Comparison of ENCODE assay signal across 17 cellular contexts in genomic region chr17:40058151-40058784, GRCh38. TPM values are rescaled to one million over a fixed set of nuclear protein-coding genes. Genes with fewer than 3 reads are reported as not detected.
DNase-seq lines count a peak whose midpoint lies in the region; ATAC-seq, FAIRE-seq and TF ChIP-seq lines count a peak whose summit lies in the region.
"Had no signal": no experiment of that assay in that cellular context is flagged by ENCODE, and none has a peak within 500 bp of the region (broad histone marks: within the 10 kb centered on the region; RNA-seq: fewer than 3 reads in every experiment).

No MANE protein-coding gene starts in this region.

- intact Hi-C loops in psoas muscle (cut with DNase I) (no loop called here), head of caudate nucleus (cut with DNase I) (no loop called here)

- 24% methylated on average over 7 of the region's 8 CpGs; no CpG with 5 or more reads in 1 of the 2 donors for WGBS in gastroesophageal sphincter (ENCODE audit: low coverage in 1 of 2), 2 donors
- WGBS in psoas muscle, 3 donors, result 51 to 59% (median 59%) methylated on average over 8 of the region's 8 CpGs

- peak overlapping the region; percentile 54 for H3K9ac ChIP-seq in adipocyte (ENCODE audit: low read length)

- TF ChIP-seq POLR2A in gastroesophageal sphincter (IDR thresholded peaks at IDR 0.05), result no peak
- no peak for TF ChIP-seq POLR2A in H54 (IDR thresholded peaks at IDR 0.05; ENCODE audit: low read depth, low read length)

- ATAC-seq in gastroesophageal sphincter, result no peak
- ATAC-seq in psoas muscle, result no peak
- ATAC-seq: WTC11 had no signal

- peak; percentile 60 for DNase-seq in AG10803 (ENCODE audit: low read depth)
- peak; percentile 45 for DNase-seq in adipocyte (ENCODE audit: low read depth)
- DNase-seq in psoas muscle, result no peak
- DNase-seq in H54 (ENCODE audit: insufficient read length, low spot score), result no peak
- no peak for DNase-seq in head of caudate nucleus
- no peak for DNase-seq in SHP77 (lab: John Stamatoyannopoulos, UW)
- DNase-seq in activated CD4-positive, alpha-beta T cell treated with anti-CD3 and anti-CD28 coated beads, Interleukin-2, amount 50 U/mL, for 4 hours, result no peak
- DNase-seq: activated naive CD4-positive, alpha-beta T cell; islet precursor cell; NCI-H1436 treated with DMSO at 0.1 percent for 48 hours had no signal

- no peaks in the 10 kb centered on the region for H3K27me3 ChIP-seq in adipocyte (replicated peaks; ENCODE audit: control insufficient read depth, insufficient read depth, low read length)
- no peaks in the 10 kb centered on the region for H3K27me3 ChIP-seq in gastroesophageal sphincter
- H3K27me3 ChIP-seq in psoas muscle (ENCODE audit: insufficient read depth in 3 of 3, low read length in 2 of 3), result no peaks in the 10 kb centered on the region

- TF ChIP-seq CTCF in AG10803 (conservative IDR thresholded peaks at IDR 0.05; ENCODE audit: low read length), result no peak
- TF ChIP-seq CTCF in gastroesophageal sphincter (IDR thresholded peaks at IDR 0.05), result no peak
- no peak for TF ChIP-seq CTCF in psoas muscle (IDR thresholded peaks at IDR 0.05)

- peaks cover 16% of the 10 kb centered on the region for H3K4me1 ChIP-seq in adipocyte (ENCODE audit: control insufficient read depth, insufficient read depth, low read length)
- H3K4me1 ChIP-seq in gastroesophageal sphincter, result peaks cover 0 to 50% (median 6%) of the 10 kb centered on the region in 3 donors
- peaks cover 10% of the 10 kb centered on the region for H3K4me1 ChIP-seq in psoas muscle

- TF ChIP-seq EP300 in gastroesophageal sphincter (IDR thresholded peaks at IDR 0.05), result no peak

- H3K4me3 ChIP-seq in AG10803 (ENCODE audit: low read length) (no peak overlapping the region; the same call in 1 of the 2 replicates), adipocyte (ENCODE audit: low read length) (peak overlapping the region; percentile 58), gastroesophageal sphincter (no peak overlapping the region), psoas muscle (peak overlapping the region; percentile 4)

- H3K36me3 ChIP-seq in adipocyte (ENCODE audit: control insufficient read depth, insufficient read depth, low read length, severe bottlenecking) (no peaks in the 10 kb centered on the region), gastroesophageal sphincter (no peaks in the 10 kb centered on the region), psoas muscle (ENCODE audit: insufficient read depth in 1 of 2, low read depth in 1 of 2) (peaks cover 0 to 1% of the 10 kb centered on the region in 2 donors)

- H3K27ac ChIP-seq in gastroesophageal sphincter (peak overlapping the region; percentile 71 to 99 (median 90)), psoas muscle (peak overlapping the region; percentile 63)
- H3K27ac ChIP-seq: HL-60 had no signal

- FAIRE-seq in H54 (lab: Jason Lieb, UNC), result no peak
- FAIRE-seq: endometrium, GM19239, RCC 7860 had no signal

- H3K9me3 ChIP-seq in adipocyte (ENCODE audit: control insufficient read depth, low read length) (no peaks in the 10 kb centered on the region), gastroesophageal sphincter (no peaks in the 10 kb centered on the region), psoas muscle (no peaks in the 10 kb centered on the region)

RNA-seq across cellular contexts. Expression of gene MED24, which starts 4.1 kb away (rescaled TPM):
- total RNA-seq in gastroesophageal sphincter, result 10 to 100 TPM; 42.1 to 57.9 (median 50.3) TPM
- 100 to 1,000 TPM in 2 of 4 donors, 10 to 100 TPM in 2; 56.3 to 120 (median 87.9) TPM for total RNA-seq in psoas muscle
- 100 to 1,000 TPM in 1 of 3 donors, 10 to 100 TPM in 2; 51.1 to 115 (median 55.9) TPM for polyA plus RNA-seq in psoas muscle

RNA-seq across cellular contexts. Expression of gene THRA, which starts 4.5 kb away (rescaled TPM):
- total RNA-seq in gastroesophageal sphincter (100 to 1,000 TPM in 2 of 4 donors, 10 to 100 TPM in 2; 84.8 to 133 (median 102) TPM), psoas muscle (10 to 100 TPM; 39.5 to 55.1 (median 42.9) TPM)
- 10 to 100 TPM in 2 of 3 donors, 1 to 10 TPM in 1; 9.5 to 60.0 (median 29.0) TPM for polyA plus RNA-seq in psoas muscle

RNA-seq across cellular contexts. Expression of gene NR1D1, which starts 42.1 kb away (rescaled TPM):
- 10 to 100 TPM in 3 of 4 donors, 1 to 10 TPM in 1; 1.5 to 20.4 (median 18.3) TPM for total RNA-seq in gastroesophageal sphincter
- total RNA-seq in psoas muscle, result 10 to 100 TPM; 29.4 to 88.7 (median 51.0) TPM
- 10 to 100 TPM; 21.4 to 41.6 (median 24.4) TPM for polyA plus RNA-seq in psoas muscle

RNA-seq across cellular contexts. Expression of gene CSF3, which starts 43.0 kb away (rescaled TPM):
- 1 to 10 TPM in 1 of 4 donors, not detected in 3; 9.3 TPM for total RNA-seq in gastroesophageal sphincter
- total RNA-seq in psoas muscle, result 10 to 100 TPM in 2 of 4 donors, under 1 TPM in 2; 0.30 to 39.8 (median 19.4) TPM
- polyA plus RNA-seq in psoas muscle, result 10 to 100 TPM in 1 of 3 donors, 1 to 10 TPM in 2; 3.4 to 46.2 (median 3.9) TPM
- total RNA-seq: B cell, WTC11 had no signal

Comparison
In these comparisons a context has a peak if more than half of its experiments do, and no peak if none do; other contexts are left out.
1. DNase-seq: peak in AG10803 (single experiment) and adipocyte (single experiment); none in psoas muscle (0 of 2), H54 (single experiment), head of caudate nucleus (0 of 42), SHP77 (0 of 2) and activated CD4-positive, alpha-beta T cell treated with anti-CD3 and anti-CD28 coated beads, Interleukin-2, amount 50 U/mL, for 4 hours (0 of 2).
2. H3K4me3 ChIP-seq: peak in adipocyte (single experiment) and psoas muscle (single experiment); none in AG10803 (single experiment) and gastroesophageal sphincter (0 of 2).